8 cellular contexts compared by ENCODE assay signal in genomic region chr17:17783121-17783824, GRCh38. TPM values are rescaled to one million over a fixed set of nuclear protein-coding genes. Genes with fewer than 3 reads are reported as not detected.
DNase-seq lines count a peak whose midpoint lies in the region; ATAC-seq and TF ChIP-seq lines count a peak whose summit lies in the region.

No MANE protein-coding gene starts in this region.

- H3K9me3 Mint-ChIP-seq in activated naive CD8-positive, alpha-beta T cell treated with anti-CD3 and anti-CD28 coated beads for 36 hours: no peaks in the 10 kb centered on the region

- POLR2A ChIA-PET in PC-9 (lab: Charles Lee; ENCODE audit: unreplicated experiment): interaction anchor here (0.6 kb wide), 1 partner anchor 189 kb away, joined by 3 read pairs; the partner anchor contains the start of gene TOM1L2

- peak; percentile 70 for DNase-seq in DMS 273 treated with DMSO at 0.1 percent for 48 hours (lab: John Stamatoyannopoulos, UW)
- DNase-seq in PC-9: peak in 1 of 2 experiments; percentile 70
- peak; percentile 72 for DNase-seq in activated naive CD8-positive, alpha-beta T cell treated with anti-CD3 and anti-CD28 coated beads for 36 hours
- peak; percentile 64 to 89 (median 86) for DNase-seq in right cardiac atrium
- peak; percentile 71 for DNase-seq in prostate gland (ENCODE audit: low spot score)
- DNase-seq in H4 (ENCODE audit: low spot score): no peak
- no peak for DNase-seq in NCI-H446 treated with DMSO at 0.1 percent for 48 hours (lab: John Stamatoyannopoulos, UW)

- WGBS in right cardiac atrium: under 1% methylated on average over 74 of the region's 74 CpGs
- WGBS in prostate gland: 0% methylated on average over 51 of the region's 74 CpGs

- H3K36me3 ChIP-seq in PC-9 (ENCODE audit: low read depth) (no peaks in the 10 kb centered on the region), prostate gland (no peaks in the 10 kb centered on the region)

- H3K4me1 ChIP-seq in PC-9 (replicated peaks; ENCODE audit: insufficient read depth) (peaks cover 16% of the 10 kb centered on the region), right cardiac atrium (ENCODE audit: control insufficient read depth, insufficient read depth, low read length) (peaks cover 26% of the 10 kb centered on the region), prostate gland (replicated peaks) (peaks cover 38% of the 10 kb centered on the region)

- no peaks in the 10 kb centered on the region for H3K9me2 ChIP-seq in PC-9 (ENCODE audit: insufficient read depth)

- H3K9me3 ChIP-seq in PC-9 (ENCODE audit: insufficient read depth, low read depth) (no peaks in the 10 kb centered on the region), right cardiac atrium (ENCODE audit: control insufficient read depth, low read length) (no peaks in the 10 kb centered on the region), prostate gland (no peaks in the 10 kb centered on the region)

- peaks cover 4% of the 10 kb centered on the region for H3K27me3 Mint-ChIP-seq in activated naive CD8-positive, alpha-beta T cell treated with anti-CD3 and anti-CD28 coated beads for 36 hours

- TF ChIP-seq CTCF in PC-9 (conservative IDR thresholded peaks at IDR 0.05) (no peak), prostate gland (IDR thresholded peaks at IDR 0.05) (peak in 2 of 4 experiments; percentile 30 to 45)

- peak overlapping the region; percentile 62 for H3K4me2 ChIP-seq in PC-9

- H3K27me3 ChIP-seq in PC-9 (ENCODE audit: insufficient read depth, low read depth): no peaks in the 10 kb centered on the region
- H3K27me3 ChIP-seq in right cardiac atrium (ENCODE audit: control insufficient read depth, insufficient read depth): no peaks in the 10 kb centered on the region
- H3K27me3 ChIP-seq in prostate gland (replicated peaks; ENCODE audit: insufficient read depth): no peaks in the 10 kb centered on the region

- no peak overlapping the region for H3K27ac Mint-ChIP-seq in activated naive CD8-positive, alpha-beta T cell treated with anti-CD3 and anti-CD28 coated beads for 36 hours

- ATAC-seq in HG03108 (IDR thresholded peaks at IDR 0.05; ENCODE audit: unreplicated experiment) (peak; percentile 50), right cardiac atrium (peak; percentile 16 to 33)

- CTCF ChIA-PET in PC-9 (lab: Charles Lee): no interaction called here

- TF ChIP-seq POLR2A in prostate gland (IDR thresholded peaks at IDR 0.05): peak; percentile 26

- H2AFZ ChIP-seq in PC-9: no peak overlapping the region

- peaks cover 77% of the 10 kb centered on the region for H4K20me1 ChIP-seq in PC-9 (ENCODE audit: insufficient read depth)

- H3K36me3 Mint-ChIP-seq in activated naive CD8-positive, alpha-beta T cell treated with anti-CD3 and anti-CD28 coated beads for 36 hours: no peaks in the 10 kb centered on the region

- H3K4me3 ChIP-seq in PC-9 (peak overlapping the region; percentile 31; the same call in 1 of the 2 replicates), right cardiac atrium (ENCODE audit: low read length) (peak overlapping the region; percentile 53), prostate gland (peak overlapping the region; percentile 41 to 46)

- H3K4me1 Mint-ChIP-seq in activated naive CD8-positive, alpha-beta T cell treated with anti-CD3 and anti-CD28 coated beads for 36 hours: peaks cover 23% of the 10 kb centered on the region

- H3K79me2 ChIP-seq in PC-9 (ENCODE audit: low read depth): peaks cover 33% of the 10 kb centered on the region

- no TSS peak for BruUV-seq in PC-9 (replicated peaks; lab: Mats Ljungman, UMichigan)

- intact Hi-C loops in PC-9 (cut with micrococcal nuclease; ENCODE audit: unreplicated experiment): loop anchor here (2.0 kb wide), 1 partner anchor 98 kb away; no protein-coding TSS in a partner anchor
- intact Hi-C loops in right cardiac atrium (cut with DNase I): loop anchor here in 2 of 4 donors (10.0 kb wide), 1 partner anchor 98 kb away; the partner anchor contains the start of gene RAI1 (in 2 of the 2)
- intact Hi-C loops in prostate gland (cut with DNase I): no loop called here

- H3K27ac ChIP-seq in PC-9 (no peak overlapping the region), right cardiac atrium (ENCODE audit: low read length) (peak overlapping the region; percentile 83), prostate gland (peak overlapping the region; percentile 87 to 89)

- peak overlapping the region; percentile 77 for H3K4me3 Mint-ChIP-seq in activated naive CD8-positive, alpha-beta T cell treated with anti-CD3 and anti-CD28 coated beads for 36 hours

- peaks cover 18% of the 10 kb centered on the region; the same call in 1 of the 2 replicates for H3F3A ChIP-seq in PC-9 (ENCODE audit: insufficient read depth, low read depth)

RNA-seq across cellular contexts. Expression of gene SREBF1, which starts 53.5 kb away (rescaled TPM):
- total RNA-seq in PC-9 (2021): 243 and 360 TPM in 2 replicates
- 100 to 1,000 TPM; 123 to 131 TPM for total RNA-seq in activated naive CD8-positive, alpha-beta T cell treated with anti-CD3 and anti-CD28 coated beads for 36 hours
- 10 to 100 TPM; 28.7 to 41.6 (median 36.2) TPM for total RNA-seq in right cardiac atrium
- polyA plus RNA-seq in right cardiac atrium: 45.7 TPM
- 100 to 1,000 TPM; 134 to 299 TPM for total RNA-seq in prostate gland
- total RNA-seq in H4 (2014; rRNA removed; shearing (Covaris generic)): 63.9 and 65.8 TPM in 2 replicates

Comparison
In these comparisons a context has a peak if more than half of its experiments do, and no peak if none do; other contexts are left out.
1. DNase-seq: peak in DMS 273 treated with DMSO at 0.1 percent for 48 hours (single experiment), activated naive CD8-positive, alpha-beta T cell treated with anti-CD3 and anti-CD28 coated beads for 36 hours (single experiment), right cardiac atrium (3 of 3) and prostate gland (single experiment); none in H4 (single experiment) and NCI-H446 treated with DMSO at 0.1 percent for 48 hours (single experiment).
2. Peak in every context shown above with its lines, with median percentiles within 50 percentile points of each other: H3K4me3 ChIP-seq.